Comparison of ENCODE assay signal across 20 cellular contexts in the genomic region with DNA sequence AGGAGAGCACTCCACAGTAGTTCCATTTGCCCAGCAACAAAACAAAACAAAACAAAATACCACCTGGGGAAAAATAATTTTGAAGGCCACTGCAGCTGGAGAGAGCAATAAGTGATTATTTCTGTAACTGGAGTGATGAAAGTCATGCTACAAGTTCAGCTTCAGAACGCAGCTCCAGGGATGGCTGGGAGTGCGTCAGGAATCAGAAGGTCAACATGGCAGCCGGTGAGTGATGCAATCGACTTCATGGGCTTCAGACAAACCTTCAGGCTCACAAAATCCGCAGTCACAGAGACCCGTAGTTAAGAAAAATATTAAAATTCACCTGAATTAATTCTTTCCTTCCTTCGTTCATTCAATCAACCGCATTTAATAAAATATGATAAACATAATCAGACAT.
"Had no signal": no experiment of that assay in that cellular context is flagged by ENCODE, and none has a peak within 500 bp of the region (broad histone marks: within the 10 kb centered on the region; RNA-seq: fewer than 3 reads in every experiment).

No MANE protein-coding gene starts in this region.

- H3K4me3 ChIP-seq: ascending aorta, stomach, tibial artery, vagina had no signal

- H3K9me3 ChIP-seq: ascending aorta, stomach, tibial artery, vagina had no signal

- H3K36me3 ChIP-seq: vagina had no signal

- DNase-seq: activated CD4-positive, alpha-beta T cell treated with anti-CD3 and anti-CD28 coated beads for 4 hours; activated CD8-positive, alpha-beta memory T cell treated with anti-CD3 and anti-CD28 coated beads, Interleukin-2, amount 50 U/mL, for 4 hours; activated CD8-positive, alpha-beta T cell treated with anti-CD3 and anti-CD28 coated beads for 36 hours; activated gamma-delta T cell treated with Interleukin-2 at 50 U/mL for 16 hours; activated naive CD8-positive, alpha-beta T cell treated with anti-CD3 and anti-CD28 coated beads, Interleukin-2, amount 10 ng/mL, durations not matched to agents 7 days and 5 days; activated T-cell treated with anti-CD3 and anti-CD28 coated beads, Interleukin-2, amount 50 U/mL, for 72 hours; caudate nucleus; cortex of kidney; effector memory CD8-positive, alpha-beta T cell; immature natural killer cell; left colon; natural killer cell; nucleus accumbens; stimulated activated CD4-positive, alpha-beta T cell treated with anti-CD3 and anti-CD28 coated beads, Interleukin-15, amount 100 ng/mL, for 24 hours; stimulated activated CD4-positive, alpha-beta T cell treated with anti-CD3 and anti-CD28 coated beads, Interleukin-4, amount 100 ng/mL, for 24 hours; stomach; T1000; tibial artery had no signal

- H3K4me1 ChIP-seq: ascending aorta, tibial artery, vagina had no signal

- H3K27ac ChIP-seq: ascending aorta, tibial artery, vagina had no signal

- ATAC-seq: activated CD8-positive, alpha-beta T cell treated with anti-CD3 and anti-CD28 coated beads for 36 hours; activated T-cell treated with anti-CD3 and anti-CD28 coated beads, Interleukin-2, amount 50 U/mL, for 72 hours; effector memory CD8-positive, alpha-beta T cell; natural killer cell had no signal

- H3K27me3 ChIP-seq: ascending aorta, stomach, tibial artery, vagina had no signal
